Comparison of ENCODE assay signal across 1 cellular context in genomic region chr14:94058674-94059138, GRCh38.
TF ChIP-seq lines count a peak whose summit lies in the region.

No MANE protein-coding gene starts in this region.

TF ChIP-seq in HepG2, 621 proteins besides CTCF, POLR2A, EP300 and RAD21 (continued from another document):
- no peak for TF ChIP-seq ZBTB39 (CRISPR knock-in tag; IDR thresholded peaks at IDR 0.05)
- TF ChIP-seq SALL1 (CRISPR knock-in tag; IDR thresholded peaks at IDR 0.05), result peak; percentile 93
- TF ChIP-seq ZNF784 (CRISPR knock-in tag; IDR thresholded peaks at IDR 0.05; ENCODE audit: borderline replicate concordance), result 0 out of 2 replicates have a peak, but pooled peaks have one; percentile 20
- TF ChIP-seq ISL2 (CRISPR knock-in tag; IDR thresholded peaks at IDR 0.05), result peak; percentile 79
- no peak for TF ChIP-seq ZBTB43 (CRISPR knock-in tag; conservative IDR thresholded peaks at IDR 0.05)
- TF ChIP-seq NCOA2 (CRISPR knock-in tag; IDR thresholded peaks at IDR 0.05), result peak; percentile 87
- TF ChIP-seq PCBP1 (IDR thresholded peaks at IDR 0.05; ENCODE audit: borderline replicate concordance, low read depth, low read length), result no peak
- peak; percentile 96; the same call in 1 of the 2 replicates for TF ChIP-seq NFKBIZ (CRISPR knock-in tag; IDR thresholded peaks at IDR 0.05)
- TF ChIP-seq RBFOX2 (IDR thresholded peaks at IDR 0.05; ENCODE audit: low read depth, low read length), result no peak
- TF ChIP-seq ZBTB2 (CRISPR knock-in tag; IDR thresholded peaks at IDR 0.05; ENCODE audit: low read depth), result no peak
- 0 out of 2 replicates have a peak, but pooled peaks have one; percentile 34 for TF ChIP-seq ZNF205 (CRISPR knock-in tag; IDR thresholded peaks at IDR 0.05)
- peak; percentile 20; the same call in 1 of the 2 replicates for TF ChIP-seq TARDBP (CRISPR knock-in tag; IDR thresholded peaks at IDR 0.05)
- no peak for TF ChIP-seq RAD51 (IDR thresholded peaks at IDR 0.05; ENCODE audit: borderline replicate concordance)
- TF ChIP-seq CREB1 (IDR thresholded peaks at IDR 0.05), result no peak
- TF ChIP-seq CREB1 (CRISPR knock-in tag; IDR thresholded peaks at IDR 0.05), result peak; percentile 71
